In the genomic region with DNA sequence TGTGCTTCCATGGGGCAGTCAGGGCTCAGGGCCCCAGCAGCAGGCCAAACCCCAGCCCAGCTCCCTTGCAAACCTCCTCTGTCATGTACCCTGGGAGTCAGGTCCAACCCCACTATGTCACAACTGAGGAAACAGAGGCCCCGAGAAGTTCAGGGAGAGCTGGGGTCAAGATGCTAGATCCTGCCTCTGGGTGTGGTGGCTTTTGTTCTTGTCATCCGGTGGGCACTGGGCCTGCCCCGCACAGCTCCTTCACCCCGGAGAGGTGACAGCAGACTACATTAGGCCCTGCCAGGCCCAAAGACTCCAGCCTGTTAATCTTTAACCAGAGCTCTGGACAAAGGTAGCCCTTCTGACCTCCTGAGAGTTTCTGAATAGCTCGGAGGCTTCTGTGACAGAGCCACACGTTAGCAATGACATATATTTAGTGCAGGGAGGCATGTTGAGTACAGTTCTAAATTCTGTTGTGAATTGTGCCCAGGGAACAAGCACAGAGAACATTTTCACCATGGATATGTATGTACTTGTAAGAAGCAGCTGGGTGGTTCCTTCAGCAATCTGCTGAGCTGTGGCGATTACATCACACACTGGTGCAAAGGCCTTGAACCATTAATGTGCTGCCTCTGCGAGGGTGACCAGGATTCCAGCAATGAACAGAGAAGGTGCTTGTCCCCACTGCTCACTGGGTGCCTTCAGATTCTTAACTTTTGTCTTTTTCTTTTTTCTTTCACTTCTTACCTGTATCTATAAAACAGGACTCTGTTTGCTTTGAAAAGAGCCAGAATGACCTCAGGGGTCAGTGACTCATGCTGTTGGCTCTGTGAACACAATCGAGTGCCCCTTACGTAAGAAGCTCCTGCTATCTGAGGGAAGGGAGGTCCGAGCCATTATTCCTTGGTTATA, we compare ENCODE assay signal across 1 cellular context.
TF ChIP-seq lines count a peak whose summit lies in the region.

No MANE protein-coding gene starts in this region.

TF ChIP-seq in HCT116, 20 proteins besides CTCF, POLR2A, EP300 and RAD21 (continued from another document):
- TF ChIP-seq, protein P1, sequence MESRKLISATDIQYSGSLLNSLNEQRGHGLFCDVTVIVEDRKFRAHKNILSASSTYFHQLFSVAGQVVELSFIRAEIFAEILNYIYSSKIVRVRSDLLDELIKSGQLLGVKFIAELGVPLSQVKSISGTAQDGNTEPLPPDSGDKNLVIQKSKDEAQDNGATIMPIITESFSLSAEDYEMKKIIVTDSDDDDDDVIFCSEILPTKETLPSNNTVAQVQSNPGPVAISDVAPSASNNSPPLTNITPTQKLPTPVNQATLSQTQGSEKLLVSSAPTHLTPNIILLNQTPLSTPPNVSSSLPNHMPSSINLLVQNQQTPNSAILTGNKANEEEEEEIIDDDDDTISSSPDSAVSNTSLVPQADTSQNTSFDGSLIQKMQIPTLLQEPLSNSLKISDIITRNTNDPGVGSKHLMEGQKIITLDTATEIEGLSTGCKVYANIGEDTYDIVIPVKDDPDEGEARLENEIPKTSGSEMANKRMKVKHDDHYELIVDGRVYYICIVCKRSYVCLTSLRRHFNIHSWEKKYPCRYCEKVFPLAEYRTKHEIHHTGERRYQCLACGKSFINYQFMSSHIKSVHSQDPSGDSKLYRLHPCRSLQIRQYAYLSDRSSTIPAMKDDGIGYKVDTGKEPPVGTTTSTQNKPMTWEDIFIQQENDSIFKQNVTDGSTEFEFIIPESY (IDR thresholded peaks at IDR 0.05; ENCODE audit: extremely low read depth, insufficient replicate concordance, low read length) = no peak
- no peak; the same call in 1 of the 2 replicates for TF ChIP-seq SIN3A (IDR thresholded peaks at IDR 0.05; ENCODE audit: low read depth)
- no peak for TF ChIP-seq ELF1 (IDR thresholded peaks at IDR 0.05; ENCODE audit: borderline replicate concordance, low read depth)
- no peak for TF ChIP-seq EZH2 (IDR thresholded peaks at IDR 0.05)
- TF ChIP-seq EGR1 (IDR thresholded peaks at IDR 0.05; ENCODE audit: low read depth) = no peak
- peak; percentile 45 for TF ChIP-seq TCF7L2 (IDR thresholded peaks at IDR 0.05; ENCODE audit: borderline replicate concordance, extremely low read depth, insufficient read depth, insufficient read length)
- TF ChIP-seq, protein P2, sequence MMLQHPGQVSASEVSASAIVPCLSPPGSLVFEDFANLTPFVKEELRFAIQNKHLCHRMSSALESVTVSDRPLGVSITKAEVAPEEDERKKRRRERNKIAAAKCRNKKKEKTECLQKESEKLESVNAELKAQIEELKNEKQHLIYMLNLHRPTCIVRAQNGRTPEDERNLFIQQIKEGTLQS (IDR thresholded peaks at IDR 0.05) = no peak
- TF ChIP-seq ZNF274 (IDR thresholded peaks at IDR 0.05; ENCODE audit: low read depth, low read length) = no peak
- TF ChIP-seq, protein P3, sequence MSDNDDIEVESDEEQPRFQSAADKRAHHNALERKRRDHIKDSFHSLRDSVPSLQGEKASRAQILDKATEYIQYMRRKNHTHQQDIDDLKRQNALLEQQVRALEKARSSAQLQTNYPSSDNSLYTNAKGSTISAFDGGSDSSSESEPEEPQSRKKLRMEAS (IDR thresholded peaks at IDR 0.05) = peak; percentile 63
- peak; percentile 29; the same call in 1 of the 2 replicates for TF ChIP-seq ZFX (IDR thresholded peaks at IDR 0.05)
TF ChIP-seq in HCT116: peak in this region for 9.
